In genomic region chr7:130092598-130092997, GRCh38 we compare ENCODE assay signal across 1 cellular context.
TF ChIP-seq lines count a peak whose summit lies in the region.

No MANE protein-coding gene starts in this region.

TF ChIP-seq in SK-N-SH, 30 proteins besides CTCF, POLR2A, EP300 and RAD21 (continued from another document):
- TF ChIP-seq REST (IDR thresholded peaks at IDR 0.05; ENCODE audit: low read depth, low read length) (no peak), CHD2 (IDR thresholded peaks at IDR 0.05; ENCODE audit: low read length, partially characterized antibody) (no peak), JUND (IDR thresholded peaks at IDR 0.05) (no peak), RCOR1 (IDR thresholded peaks at IDR 0.05; ENCODE audit: low read length) (no peak), YY1 (IDR thresholded peaks at IDR 0.05; ENCODE audit: low read depth) (no peak)
